ENCODE assay signal across 26 cellular contexts in the genomic region with DNA sequence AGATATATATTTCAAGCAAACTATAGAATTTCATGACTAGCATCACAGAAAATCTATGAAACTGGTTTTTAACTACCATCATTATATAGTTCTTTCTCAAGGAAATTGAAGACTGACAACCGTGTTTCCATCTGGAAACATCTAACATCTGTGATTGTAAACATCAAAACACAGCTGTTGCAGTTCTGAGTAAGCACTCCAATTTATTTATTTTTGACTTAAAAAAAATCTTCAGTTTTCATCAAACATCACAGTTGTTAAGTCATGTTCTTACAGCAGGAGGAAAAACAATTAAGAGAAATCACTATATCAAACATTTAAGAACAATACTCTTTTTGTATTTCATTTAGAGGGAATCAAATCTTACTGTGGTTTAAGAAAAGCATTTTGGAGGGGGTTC.
"Had no signal": no experiment of that assay in that cellular context is flagged by ENCODE, and none has a peak within 500 bp of the region (broad histone marks: within the 10 kb centered on the region; RNA-seq: fewer than 3 reads in every experiment).

No MANE protein-coding gene starts in this region.

- H3K36me3 ChIP-seq: esophagus squamous epithelium, gastrocnemius medialis, heart right ventricle, left lung, lower lobe of right lung had no signal

- H3K9me3 Mint-ChIP-seq: mesothelial cell of epicardium had no signal

- ATAC-seq: esophagus mucosa, gastrocnemius medialis, heart right ventricle, left cardiac atrium, left lung, left ventricle myocardium superior, lower lobe of right lung, mucosa of descending colon had no signal

- H3K4me1 ChIP-seq: esophagus squamous epithelium, gastrocnemius medialis, heart right ventricle, left lung, lower lobe of right lung had no signal

- H3K36me3 Mint-ChIP-seq: mesothelial cell of epicardium, naive B cell had no signal

- H3K27ac ChIP-seq: coronary artery, dorsolateral prefrontal cortex, epithelial cell of prostate, esophagus squamous epithelium, gastrocnemius medialis, heart right ventricle, left lung, lower lobe of right lung had no signal

- H3K9me3 ChIP-seq: esophagus squamous epithelium, gastrocnemius medialis, heart right ventricle, left lung, lower lobe of right lung, mucosa of descending colon had no signal

- H3K27me3 ChIP-seq: dorsolateral prefrontal cortex, esophagus squamous epithelium, gastrocnemius medialis, heart right ventricle, left lung had no signal

- H3K4me3 Mint-ChIP-seq: mesothelial cell of epicardium, naive B cell had no signal

- FAIRE-seq: islet of Langerhans, keratinocyte had no signal

- H3K4me1 Mint-ChIP-seq: naive B cell had no signal

- H3K27me3 Mint-ChIP-seq: naive B cell had no signal

- H3K27ac Mint-ChIP-seq: mesothelial cell of epicardium, naive B cell had no signal

- H3K4me3 ChIP-seq: coronary artery, dorsolateral prefrontal cortex, esophagus squamous epithelium, gastrocnemius medialis, heart right ventricle, left lung, lower lobe of right lung, mucosa of descending colon had no signal

- DNase-seq: dermis blood vessel endothelial cell; dorsolateral prefrontal cortex; effector CD4-positive, alpha-beta T cell; effector memory CD4-positive, alpha-beta T cell; erythroblast; esophagus squamous epithelium; foreskin fibroblast; foreskin melanocyte; gastrocnemius medialis; glutamatergic neuron; head of caudate nucleus; heart right ventricle; hippocampal formation; left cardiac atrium; left lung; left ventricle myocardium superior; lower lobe of right lung; mesenchymal stem cell; mucosa of descending colon; naive B cell had no signal
